In the genomic region with DNA sequence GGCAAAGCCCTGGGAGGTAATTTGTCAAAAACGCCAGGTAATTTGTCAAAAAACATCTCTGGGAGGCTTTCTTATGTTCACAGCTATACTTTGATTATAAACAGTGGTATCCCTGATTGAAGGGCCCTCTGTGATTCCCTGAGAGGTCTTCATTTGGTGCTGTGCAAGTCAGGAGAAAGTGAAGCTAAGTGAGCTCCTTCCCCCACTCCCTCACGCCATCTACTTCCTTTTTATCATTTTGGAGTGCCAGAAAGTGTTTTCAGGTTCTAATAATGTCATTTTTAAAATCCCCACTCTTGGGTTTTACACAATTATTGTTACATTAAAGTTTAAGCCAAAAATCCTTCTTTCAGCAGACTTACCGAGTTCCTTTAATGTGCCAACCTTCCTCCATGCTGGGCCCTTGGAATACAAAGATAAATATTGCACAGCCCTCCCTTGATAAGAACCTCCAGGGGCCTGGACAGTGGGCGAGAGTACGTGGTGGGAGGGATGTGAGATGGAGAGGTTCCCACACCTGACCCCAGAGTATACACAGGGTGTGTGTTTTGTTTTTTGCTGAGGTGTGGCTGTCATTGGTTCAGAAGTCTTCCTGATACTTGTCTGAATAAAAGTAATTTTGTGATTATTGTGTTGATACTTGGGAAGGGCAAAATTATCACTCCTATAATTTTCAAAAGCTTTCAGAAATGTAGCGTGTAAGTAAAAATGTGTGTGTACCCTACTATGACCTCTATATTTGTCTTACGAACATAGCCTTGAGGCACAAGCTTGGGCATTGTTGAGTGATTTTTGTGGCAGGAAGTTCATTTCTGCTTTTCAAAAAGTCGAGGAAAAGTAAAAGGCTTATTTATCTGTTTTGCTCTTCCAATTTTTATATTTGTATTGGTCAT, we compare ENCODE assay signal across 10 cellular contexts. TPM values are rescaled to one million over a fixed set of nuclear protein-coding genes. Genes with fewer than 3 reads are reported as not detected.
A peak's percentile ranks its signal among the peaks of the same experiment; 100 is the strongest.
DNase-seq lines count a peak whose midpoint lies in the region; ATAC-seq, FAIRE-seq and TF ChIP-seq lines count a peak whose summit lies in the region.
"Had no signal": no experiment of that assay in that cellular context is flagged by ENCODE, and none has a peak within 500 bp of the region (broad histone marks: within the 10 kb centered on the region; RNA-seq: fewer than 3 reads in every experiment).

No MANE protein-coding gene starts in this region.

- H3K36me3 ChIP-seq in K562 (ENCODE audit: control insufficient read depth, insufficient read depth, low read length): peaks cover 4% of the 10 kb centered on the region; the same call in 1 of the 3 replicates
- H3K36me3 ChIP-seq in stomach: no peaks in the 10 kb centered on the region
- H3K36me3 ChIP-seq in esophagus squamous epithelium: no peaks in the 10 kb centered on the region

- FAIRE-seq in K562 (lab: Jason Lieb, UNC): no peak

- peak overlapping the region; percentile 8; the same call in 1 of the 2 replicates for H3K4me3 ChIP-seq in K562
- H3K4me3 ChIP-seq in stomach: no peak overlapping the region
- H3K4me3 ChIP-seq in esophagus squamous epithelium: no peak overlapping the region

- H3K79me2 ChIP-seq in K562 (ENCODE audit: control insufficient read depth, insufficient read depth, low read length): peaks cover 92% of the 10 kb centered on the region

- peak overlapping the region; percentile 58 for H3K4me2 ChIP-seq in K562 (ENCODE audit: insufficient read depth, low read length)

- POLR2A ChIA-PET in K562 (lab: Yijun Ruan, JAX): interaction anchor here (0.6 to 2.4 kb wide), 5 partner anchors 8 to 462 kb away, joined by 3 to 21 read pairs (median 4); a partner anchor contains a TSS

- TF ChIP-seq CTCF in K562 (IDR thresholded peaks at IDR 0.05 in 2 of 3, conservative IDR thresholded peaks at IDR 0.05 in 1 of 3; ENCODE audit: insufficient read depth in 2 of 3, low read depth in 1 of 3, low read length in 3 of 3) (no peak), stomach (IDR thresholded peaks at IDR 0.05) (no peak), esophagus squamous epithelium (IDR thresholded peaks at IDR 0.05) (no peak)

- H4K20me1 ChIP-seq in K562 (replicated peaks; ENCODE audit: control insufficient read depth, insufficient read depth, low read length): no peaks in the 10 kb centered on the region

- peaks cover 71% of the 10 kb centered on the region for H3K4me1 Mint-ChIP-seq in activated naive CD4-positive, alpha-beta T cell treated with anti-CD3 and anti-CD28 coated beads, Interleukin-2, amount 10 ng/mL, durations not matched to agents 7 days and 5 days

- TF ChIP-seq EP300 in K562 (IDR thresholded peaks at IDR 0.05; ENCODE audit: low read length): no peak
- no peak for TF ChIP-seq EP300 in stomach (IDR thresholded peaks at IDR 0.05)

- peaks cover 4% of the 10 kb centered on the region for H3K9me3 Mint-ChIP-seq in activated naive CD4-positive, alpha-beta T cell treated with anti-CD3 and anti-CD28 coated beads, Interleukin-2, amount 10 ng/mL, durations not matched to agents 7 days and 5 days

- peak overlapping the region; percentile 36 for H3K4me3 Mint-ChIP-seq in activated naive CD4-positive, alpha-beta T cell treated with anti-CD3 and anti-CD28 coated beads, Interleukin-2, amount 10 ng/mL, durations not matched to agents 7 days and 5 days

- DNase-seq in activated naive CD4-positive, alpha-beta T cell treated with anti-CD3 and anti-CD28 coated beads, Interleukin-2, amount 10 ng/mL, durations not matched to agents 7 days and 5 days: no peak
- DNase-seq in activated naive CD4-positive, alpha-beta T cell treated with anti-CD3 and anti-CD28 coated beads, Interleukin-2, amount 50 U/mL, for 16 hours: no peak
- DNase-seq in K562 (ENCODE audit: extremely low read depth in 1 of 4, low spot score in 3 of 4) (no peak), stomach (no peak), esophagus squamous epithelium (lab: John Stamatoyannopoulos, UW) (no peak), NCI-H1417 (lab: John Stamatoyannopoulos, UW) (no peak), NCI-H128 (lab: John Stamatoyannopoulos, UW; ENCODE audit: unreplicated experiment) (no peak)
- DNase-seq: NCI-H1436 had no signal

- peak overlapping the region; percentile 39 to 65; a peak in 2 of 4 replicates for H3K9ac ChIP-seq in K562 (ENCODE audit: insufficient read depth in 1 of 2, low read depth in 2 of 2, low read length in 2 of 2)
- H3K9ac ChIP-seq: parathyroid adenoma had no signal

- TF ChIP-seq POLR2A in K562 (conservative IDR thresholded peaks at IDR 0.05): no peak
- no peak for TF ChIP-seq POLR2A in stomach (IDR thresholded peaks at IDR 0.05)
- TF ChIP-seq POLR2A in esophagus squamous epithelium (IDR thresholded peaks at IDR 0.05): no peak

- in situ Hi-C loops in K562 (cut with MboI): no loop called here

- CTCF ChIA-PET in activated naive CD4-positive, alpha-beta T cell treated with anti-CD3 and anti-CD28 coated beads, Interleukin-2, amount 10 ng/mL, durations not matched to agents 7 days and 5 days (lab: Charles Lee): interaction anchor here (1.0 kb wide), 1 partner anchor 43 kb away, joined by 3 read pairs; no protein-coding TSS in a partner anchor
- CTCF ChIA-PET in K562 (lab: Yijun Ruan, JAX; ENCODE audit: low intra/inter-chr PET ratio): no interaction called here

- H3K27me3 ChIP-seq in K562 (ENCODE audit: control insufficient read depth in 2 of 2, insufficient read depth in 2 of 2, low read length in 2 of 2): no peaks in the 10 kb centered on the region
- no peaks in the 10 kb centered on the region for H3K27me3 ChIP-seq in stomach
- H3K27me3 ChIP-seq in esophagus squamous epithelium: no peaks in the 10 kb centered on the region

- H3K27ac ChIP-seq in K562 (ENCODE audit: extremely low read depth, low read depth, low read length): peak overlapping the region; percentile 54
- peak overlapping the region in 3 of 5 donors; percentile 20 to 67 (median 62) for H3K27ac ChIP-seq in stomach
- peak overlapping the region in 2 of 4 donors; percentile 28 to 31 for H3K27ac ChIP-seq in esophagus squamous epithelium
- H3K27ac ChIP-seq: parathyroid adenoma had no signal

- H3K9me1 ChIP-seq in K562 (ENCODE audit: control insufficient read depth, insufficient read depth, low read length): no peaks in the 10 kb centered on the region

- intact Hi-C loops in K562 (cut with micrococcal nuclease) (loop anchor here (10.0 kb wide), 2 partner anchors 65 to 295 kb away; a partner anchor contains a TSS), stomach (cut with DNase I; ENCODE audit: low total_unique reads) (no loop called here), esophagus squamous epithelium (cut with DNase I) (no loop called here)

- no peaks in the 10 kb centered on the region for H3K27me3 Mint-ChIP-seq in activated naive CD4-positive, alpha-beta T cell treated with anti-CD3 and anti-CD28 coated beads, Interleukin-2, amount 10 ng/mL, durations not matched to agents 7 days and 5 days

- 30% methylated on average over 8 of the region's 8 CpGs for WGBS in K562 (ENCODE audit: insufficient coverage, low coverage, missing lambda C conversion rate)
- 51 to 59% (median 56%) methylated on average over 8 of the region's 8 CpGs for WGBS in stomach, 5 donors
- WGBS in esophagus squamous epithelium, 2 donors: 57 to 58% methylated on average over 8 of the region's 8 CpGs

- H3K4me1 ChIP-seq in K562 (replicated peaks in 1 of 2; ENCODE audit: control insufficient read depth in 2 of 2, insufficient read depth in 2 of 2, low read length in 2 of 2): peaks cover 15 to 60% of the 10 kb centered on the region in 2 experiments
- peaks cover 17 to 72% (median 48%) of the 10 kb centered on the region in 4 donors for H3K4me1 ChIP-seq in stomach
- H3K4me1 ChIP-seq in esophagus squamous epithelium: peaks cover 0 to 51% (median 14%) of the 10 kb centered on the region in 3 donors
- H3K4me1 ChIP-seq: parathyroid adenoma had no signal

- H3K36me3 Mint-ChIP-seq in activated naive CD4-positive, alpha-beta T cell treated with anti-CD3 and anti-CD28 coated beads, Interleukin-2, amount 10 ng/mL, durations not matched to agents 7 days and 5 days: peaks cover 16% of the 10 kb centered on the region

- H3K9me3 ChIP-seq in K562 (replicated peaks; ENCODE audit: control insufficient read depth, insufficient read depth, low read depth, low read length) (peaks cover 5% of the 10 kb centered on the region; the same call in 1 of the 2 replicates), stomach (no peaks in the 10 kb centered on the region), esophagus squamous epithelium (no peaks in the 10 kb centered on the region)

- peak overlapping the region; percentile 79 for H3K27ac Mint-ChIP-seq in activated naive CD4-positive, alpha-beta T cell treated with anti-CD3 and anti-CD28 coated beads, Interleukin-2, amount 10 ng/mL, durations not matched to agents 7 days and 5 days

- H2AFZ ChIP-seq in K562 (ENCODE audit: low read depth, low read length): 0 out of 2 replicates have a peak overlapping the region, but pooled peaks have one; percentile 34
- H2AFZ ChIP-seq: parathyroid adenoma had no signal

- ATAC-seq in HG03378 (IDR thresholded peaks at IDR 0.05; ENCODE audit: unreplicated experiment) (peak; percentile 15), K562 (peak; percentile 10; the same call in 2 of the 3 replicates)

- no TSS peak for BruUV-seq in K562 (replicated peaks; lab: Mats Ljungman, UMichigan)

- no peak for TF ChIP-seq RAD21 in K562 (CRISPR knock-in tag; conservative IDR thresholded peaks at IDR 0.05 in 1 of 2, IDR thresholded peaks at IDR 0.05 in 1 of 2)

TF ChIP-seq in K562, 482 proteins besides CTCF, POLR2A, EP300 and RAD21 (continues in another document):
- no peak for TF ChIP-seq ZNF239 (CRISPR knock-in tag; IDR thresholded peaks at IDR 0.05)

RNA-seq across cellular contexts. Expression of a gene that starts 8.1 kb away (rescaled TPM):
- total RNA-seq in K562 (2011; cell fraction: chromatin; rRNA removed; ENCODE audit: low replicate concordance): 23.1 and 46.8 TPM in 2 replicates
- 19.0 and 23.3 TPM in 2 replicates for total RNA-seq in K562 (2011; cell fraction: nucleolus; rRNA removed)
- 37.7 and 47.7 TPM in 2 replicates for total RNA-seq in K562 (2011; cell fraction: nucleoplasm; rRNA removed)
- total RNA-seq in K562 (2014; rRNA removed) (32.3 and 61.1 TPM in 2 replicates), K562 (2014; rRNA removed; fragmentation: Illumina TruSeq; extraction: Trizol) (35.1 and 38.1 TPM in 2 replicates), K562 (2015; rRNA removed; fragmentation: Illumina TruSeq; extraction: Trizol) (31.1 and 32.6 TPM in 2 replicates), K562 (2021) (46.6 and 47.5 TPM in 2 replicates), stomach (100 to 1,000 TPM in 1 of 5 donors, 10 to 100 TPM in 4; 22.2 to 258 (median 51.6) TPM), esophagus squamous epithelium (1 to 10 TPM; 1.5 to 9.0 (median 5.0) TPM)
- polyA plus RNA-seq in K562 (2011; rRNA removed) (56.0 and 66.5 TPM in 2 replicates), K562 (2014; fragmentation: Illumina TruSeq; extraction: Trizol) (50.7 and 70.7 TPM in 2 replicates), K562 (2014; fragmentation: Nextera tagmentation; extraction: Ambion mirVana) (10 to 100 TPM; 33.6 to 40.7 TPM), K562 (2014; rRNA removed) (49.6 and 55.1 TPM in 2 replicates), stomach (10 to 100 TPM in 2 of 3 donors, 1 to 10 TPM in 1; 7.4 to 18.5 (median 13.3) TPM)
- polyA plus RNA-seq in K562 (2011; cell fraction: cytosol; rRNA removed): 38.4 and 50.6 TPM in 2 replicates
- polyA plus RNA-seq in K562 (2011; cell fraction: nucleus; rRNA removed): 26.1 and 32.9 TPM in 2 replicates
- 36.3 and 50.2 TPM in 2 replicates for polyA plus RNA-seq in K562 (2012)
- 72.7 and 74.0 TPM in 2 replicates for polyA minus RNA-seq in K562 (2011; rRNA and poly(A)+ RNA removed)
- polyA minus RNA-seq in K562 (2011; cell fraction: cytosol; rRNA and poly(A)+ RNA removed): 32.1 and 37.0 TPM in 2 replicates
- 24.8 and 45.2 TPM in 2 replicates for polyA minus RNA-seq in K562 (2011; cell fraction: nucleus; rRNA and poly(A)+ RNA removed)
